8 cellular contexts compared by ENCODE assay signal in the genomic region with DNA sequence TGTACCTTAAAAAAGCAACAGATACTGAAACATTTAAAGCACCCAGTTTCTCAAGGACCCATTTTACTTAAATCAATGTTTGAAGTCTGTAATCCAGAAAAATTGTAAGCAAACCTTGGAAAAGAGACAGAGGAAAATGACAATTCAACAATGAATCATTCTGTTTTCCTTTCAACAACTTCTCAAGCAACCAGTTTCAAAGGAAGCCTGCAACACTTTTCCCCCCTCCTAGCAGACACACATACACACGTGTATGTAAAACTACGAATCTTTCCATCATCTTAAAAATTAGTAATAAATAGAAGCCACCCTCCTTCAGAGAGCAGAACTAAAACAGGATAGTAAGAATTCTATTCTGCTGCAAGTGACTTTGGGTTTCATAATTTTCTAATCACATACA. TPM values are rescaled to one million over a fixed set of nuclear protein-coding genes. Genes with fewer than 3 reads are reported as not detected.
DNase-seq lines count a peak whose midpoint lies in the region; ATAC-seq, FAIRE-seq and TF ChIP-seq lines count a peak whose summit lies in the region.

No MANE protein-coding gene starts in this region.

- in situ Hi-C loops in GM13977 (cut with MboI; ENCODE audit: low pct_unique_long_range_greater_than_20kb, low sequenced_read_pairs, unreplicated experiment) = no loop called here

- H3K27me3 ChIP-seq in duodenal mucosa (ENCODE audit: control insufficient read depth in 1 of 2, insufficient read depth in 2 of 2, low read length in 2 of 2) = no peaks in the 10 kb centered on the region

- peak overlapping the region; percentile 87 to 98 (median 94) for H3K4me3 Mint-ChIP-seq in naive thymus-derived CD8-positive, alpha-beta T cell

- peak overlapping the region; percentile 83 to 98 (median 94) for H3K27ac Mint-ChIP-seq in naive thymus-derived CD8-positive, alpha-beta T cell

- H3K27me3 Mint-ChIP-seq in naive thymus-derived CD8-positive, alpha-beta T cell = no peaks in the 10 kb centered on the region

- peak overlapping the region; percentile 27 for H3K27ac ChIP-seq in duodenal mucosa (ENCODE audit: low read depth, low read length)

- DNase-seq in NCI-H526 treated with DMSO at 0.1 percent for 48 hours (lab: John Stamatoyannopoulos, UW) (peak; percentile 31), GM13977 (ENCODE audit: low spot score) (no peak)
- DNase-seq in naive thymus-derived CD8-positive, alpha-beta T cell = no peak

- no peaks in the 10 kb centered on the region for H3K36me3 Mint-ChIP-seq in naive thymus-derived CD8-positive, alpha-beta T cell

- POLR2A ChIA-PET in naive thymus-derived CD8-positive, alpha-beta T cell (lab: Charles Lee) = no interaction called here

- H3K4me1 Mint-ChIP-seq in naive thymus-derived CD8-positive, alpha-beta T cell = peaks cover 28 to 45% (median 45%) of the 10 kb centered on the region in 4 donors

- peak; percentile 71 for FAIRE-seq in G401.6 (lab: Jason Lieb, UNC)

- no peaks in the 10 kb centered on the region for H3K9me3 Mint-ChIP-seq in naive thymus-derived CD8-positive, alpha-beta T cell

- H3K4me1 ChIP-seq in duodenal mucosa (ENCODE audit: control insufficient read depth in 1 of 2, insufficient read depth in 2 of 2, low read length in 2 of 2) = peaks cover 20 to 36% of the 10 kb centered on the region in 2 donors

- peak overlapping the region; percentile 92 to 95 for H3K9ac ChIP-seq in duodenal mucosa (ENCODE audit: low read depth in 1 of 2, low read length in 2 of 2)

- H3K9me3 ChIP-seq in duodenal mucosa (ENCODE audit: control insufficient read depth in 1 of 2, low read length in 2 of 2) = no peaks in the 10 kb centered on the region

- ATAC-seq in naive thymus-derived CD8-positive, alpha-beta T cell = no peak
- no peak for ATAC-seq in HG02588 (IDR thresholded peaks at IDR 0.05; ENCODE audit: unreplicated experiment)
- no peak for ATAC-seq in HG02840 (IDR thresholded peaks at IDR 0.05; ENCODE audit: low FRiP score, unreplicated experiment)
- no peak for ATAC-seq in HG02759 (IDR thresholded peaks at IDR 0.05; ENCODE audit: unreplicated experiment)

- H3K4me3 ChIP-seq in duodenal mucosa (ENCODE audit: low read depth in 1 of 2, low read length in 2 of 2) = peak overlapping the region; percentile 85 to 91

- TF ChIP-seq CTCF in GM13977 (IDR thresholded peaks at IDR 0.05; ENCODE audit: extremely low read depth, insufficient read depth, missing control alignments) = no peak

- H3K36me3 ChIP-seq in duodenal mucosa (ENCODE audit: control insufficient read depth in 1 of 2, insufficient read depth in 2 of 2, low read length in 2 of 2) = no peaks in the 10 kb centered on the region

RNA-seq across cellular contexts. Expression of gene RERE, which starts 1.1 kb away (rescaled TPM):
- total RNA-seq in naive thymus-derived CD8-positive, alpha-beta T cell = 10 to 100 TPM; 79.6 to 84.2 TPM
- polyA plus RNA-seq in naive thymus-derived CD8-positive, alpha-beta T cell = 1 to 10 TPM; 4.1 to 8.8 (median 4.9) TPM
